ENCODE assay signal across 23 cellular contexts in the genomic region with DNA sequence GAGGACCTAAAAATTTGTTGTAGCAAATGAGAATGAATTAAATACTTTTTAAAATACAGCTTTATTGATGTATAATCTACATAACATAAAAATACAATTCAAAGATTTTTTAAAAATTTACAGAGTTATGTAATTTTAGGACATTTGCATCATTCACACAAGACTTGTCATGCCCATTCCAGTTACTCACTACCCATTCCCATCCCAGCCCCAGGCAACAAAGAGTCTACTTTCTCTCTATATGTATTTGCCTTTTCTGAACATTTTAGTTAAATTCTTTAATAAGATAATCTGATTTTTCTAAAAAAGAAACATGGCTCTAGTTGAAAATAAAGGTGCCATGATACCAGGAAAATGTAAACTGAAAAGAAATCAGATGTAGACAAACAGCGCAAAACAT.
A peak's percentile ranks its signal among the peaks of the same experiment; 100 is the strongest.
DNase-seq lines count a peak whose midpoint lies in the region; ATAC-seq, FAIRE-seq and TF ChIP-seq lines count a peak whose summit lies in the region.
"Had no signal": no experiment of that assay in that cellular context is flagged by ENCODE, and none has a peak within 500 bp of the region (broad histone marks: within the 10 kb centered on the region; RNA-seq: fewer than 3 reads in every experiment).

No MANE protein-coding gene starts in this region.

- no peak overlapping the region for H3K4me3 ChIP-seq in breast epithelium
- H3K4me3 ChIP-seq in bronchial epithelial cell (ENCODE audit: low read depth, low read length): no peak overlapping the region
- no peak overlapping the region for H3K4me3 ChIP-seq in A673 (ENCODE audit: low read depth, low read length, poor library complexity, severe bottlenecking)
- H3K4me3 ChIP-seq: A549; BLaER1 treated with 17β-estradiol and CSF1 and Interleukin-3, amounts not matched to agents 10 nM and 100 nM had no signal

- no peaks in the 10 kb centered on the region for H3K4me1 Mint-ChIP-seq in MCF 10A (ENCODE audit: insufficient read depth, unreplicated experiment)
- H3K4me1 Mint-ChIP-seq: B cell had no signal

- H3K27me3 ChIP-seq in breast epithelium (no peaks in the 10 kb centered on the region), bronchial epithelial cell (ENCODE audit: control insufficient read depth, insufficient read depth, low read length) (no peaks in the 10 kb centered on the region), foreskin keratinocyte (no peaks in the 10 kb centered on the region), A673 (replicated peaks; ENCODE audit: insufficient read depth, low read depth, low read length, poor library complexity) (no peaks in the 10 kb centered on the region)
- H3K27me3 ChIP-seq: BLaER1 treated with 17β-estradiol and CSF1 and Interleukin-3, amounts not matched to agents 10 nM and 100 nM had no signal

- no peaks in the 10 kb centered on the region for H3K4me1 ChIP-seq in breast epithelium
- peaks cover 7% of the 10 kb centered on the region for H3K4me1 ChIP-seq in foreskin keratinocyte
- no peaks in the 10 kb centered on the region for H3K4me1 ChIP-seq in A673 (ENCODE audit: insufficient read depth, low read length, poor library complexity, severe bottlenecking)
- H3K4me1 ChIP-seq: A549, Caco-2 had no signal

- H3K9me3 ChIP-seq in breast epithelium (no peaks in the 10 kb centered on the region), A673 (ENCODE audit: low read depth, low read length, poor library complexity, severe bottlenecking) (peaks cover 9% of the 10 kb centered on the region)
- H3K9me3 ChIP-seq: Caco-2 had no signal

- H3K4me3 Mint-ChIP-seq in MCF 10A (ENCODE audit: unreplicated experiment): no peak overlapping the region
- H3K4me3 Mint-ChIP-seq: B cell; CD4-positive, alpha-beta T cell; CD8-positive, alpha-beta T cell had no signal

- no peaks in the 10 kb centered on the region for H3K27me3 Mint-ChIP-seq in MCF 10A (ENCODE audit: insufficient read depth, unreplicated experiment)

- H3K27ac Mint-ChIP-seq in MCF 10A (ENCODE audit: low read depth, unreplicated experiment): no peak overlapping the region
- H3K27ac Mint-ChIP-seq: B cell; CD4-positive, alpha-beta T cell; CD8-positive, alpha-beta T cell had no signal

- POLR2A ChIA-PET in MCF 10A (lab: Yijun Ruan, JAX) (no interaction called here), A673 (lab: Charles Lee; ENCODE audit: low non-redundant PET) (no interaction called here)

- ATAC-seq in foreskin keratinocyte: peak; percentile 68
- no peak for ATAC-seq in GM19328 (IDR thresholded peaks at IDR 0.05; ENCODE audit: unreplicated experiment)
- ATAC-seq: A549; CD8-positive, alpha-beta T cell had no signal

- intact Hi-C loops in MCF 10A (cut with micrococcal nuclease): no loop called here
- intact Hi-C loops in breast epithelium (cut with DNase I; ENCODE audit: low total_unique reads): no loop called here
- intact Hi-C loops in A673 (cut with micrococcal nuclease; ENCODE audit: unreplicated experiment): no loop called here

- TF ChIP-seq CTCF in MCF 10A (IDR thresholded peaks at IDR 0.05; ENCODE audit: unreplicated experiment): no peak
- no peak for TF ChIP-seq CTCF in breast epithelium (IDR thresholded peaks at IDR 0.05)
- no peak for TF ChIP-seq CTCF in bronchial epithelial cell (IDR thresholded peaks at IDR 0.05; ENCODE audit: insufficient read depth, low read length, severe bottlenecking)
- TF ChIP-seq CTCF in foreskin keratinocyte (conservative IDR thresholded peaks at IDR 0.05): no peak
- TF ChIP-seq CTCF in A673 (conservative IDR thresholded peaks at IDR 0.05; ENCODE audit: low read depth, low read length): no peak

- H3K9me3 Mint-ChIP-seq in MCF 10A (ENCODE audit: unreplicated experiment): no peaks in the 10 kb centered on the region

- H3K36me3 ChIP-seq in breast epithelium (no peaks in the 10 kb centered on the region), bronchial epithelial cell (ENCODE audit: control insufficient read depth, insufficient read depth, low read length) (no peaks in the 10 kb centered on the region), A673 (ENCODE audit: insufficient read depth, low read length, poor library complexity, severe bottlenecking) (no peaks in the 10 kb centered on the region)
- H3K36me3 ChIP-seq: BLaER1 treated with 17β-estradiol and CSF1 and Interleukin-3, amounts not matched to agents 10 nM and 100 nM had no signal

- no peak for FAIRE-seq in bronchial epithelial cell (lab: Jason Lieb, UNC)
- FAIRE-seq: A549, D721Med, G401.6, GM12891, GM19239 had no signal

- BruUV-seq in MCF 10A (replicated peaks; lab: Mats Ljungman, UMichigan) (no TSS peak), A673 (replicated peaks; lab: Mats Ljungman, UMichigan) (no TSS peak)

- no peak for TF ChIP-seq POLR2A in breast epithelium (IDR thresholded peaks at IDR 0.05)

- no peak overlapping the region for H3K27ac ChIP-seq in breast epithelium
- H3K27ac ChIP-seq in foreskin keratinocyte: no peak overlapping the region
- H3K27ac ChIP-seq in A673 (ENCODE audit: low read depth, low read length, poor library complexity, severe bottlenecking): no peak overlapping the region
- H3K27ac ChIP-seq: 22Rv1; A549; BLaER1 treated with 17β-estradiol and CSF1 and Interleukin-3, amounts not matched to agents 10 nM and 100 nM; C4-2B had no signal

- no peaks in the 10 kb centered on the region for H3K36me3 Mint-ChIP-seq in MCF 10A (ENCODE audit: insufficient read depth, unreplicated experiment)
- H3K36me3 Mint-ChIP-seq: CD8-positive, alpha-beta T cell had no signal

- CTCF ChIA-PET in MCF 10A (lab: Yijun Ruan, JAX): no interaction called here
- CTCF ChIA-PET in A673 (lab: Charles Lee): no interaction called here

- peak; percentile 47 for DNase-seq in MCF 10A (ENCODE audit: unreplicated experiment)
- DNase-seq in breast epithelium (ENCODE audit: low spot score in 2 of 2): no peak
- peak; percentile 76 for DNase-seq in bronchial epithelial cell (ENCODE audit: low read depth)
- peak; percentile 37 to 65 for DNase-seq in foreskin keratinocyte
- no peak for DNase-seq in RKO (ENCODE audit: low spot score)
- no peak for DNase-seq in A673 (ENCODE audit: low spot score)
- DNase-seq: ACHN; Caco-2; Calu3; CD4-positive, alpha-beta T cell; CD8-positive, alpha-beta T cell; DMS79 treated with DMSO at 0.1 percent for 48 hours; GF-D8 had no signal

Comparison
In these comparisons a context has a peak if more than half of its experiments do, and no peak if none do; other contexts are left out.
1. DNase-seq: peak in MCF 10A (single experiment), bronchial epithelial cell (single experiment) and foreskin keratinocyte (2 of 2); none in breast epithelium (0 of 2), RKO (single experiment) and A673 (single experiment).